In genomic region chr7:7867835-7868234, GRCh38 we compare ENCODE assay signal across 15 cellular contexts.
DNase-seq lines count a peak whose midpoint lies in the region; ATAC-seq and TF ChIP-seq lines count a peak whose summit lies in the region.
"Had no signal": no experiment of that assay in that cellular context is flagged by ENCODE, and none has a peak within 500 bp of the region (broad histone marks: within the 10 kb centered on the region; RNA-seq: fewer than 3 reads in every experiment).

No MANE protein-coding gene starts in this region.

- peaks cover 14% of the 10 kb centered on the region for H3K4me1 ChIP-seq in testis
- H3K4me1 ChIP-seq: right lobe of liver had no signal

- no peaks in the 10 kb centered on the region for H3K4me1 Mint-ChIP-seq in stimulated activated memory B cell treated with anti-CD40 and anti-IgM and Interleukin-4, amounts not matched to agents 10 μg/mL and 1 μg/mL and 100 μg/mL, for 72 hours
- H3K4me1 Mint-ChIP-seq: neural progenitor cell had no signal

- H3K27ac Mint-ChIP-seq in stimulated activated memory B cell treated with anti-CD40 and anti-IgM and Interleukin-4, amounts not matched to agents 10 μg/mL and 1 μg/mL and 100 μg/mL, for 72 hours = no peak overlapping the region
- H3K27ac Mint-ChIP-seq: neural progenitor cell had no signal

- no peaks in the 10 kb centered on the region for H3K9me3 Mint-ChIP-seq in stimulated activated memory B cell treated with anti-CD40 and anti-IgM and Interleukin-4, amounts not matched to agents 10 μg/mL and 1 μg/mL and 100 μg/mL, for 72 hours
- H3K9me3 Mint-ChIP-seq: neural progenitor cell had no signal

- H3K4me3 Mint-ChIP-seq in stimulated activated memory B cell treated with anti-CD40 and anti-IgM and Interleukin-4, amounts not matched to agents 10 μg/mL and 1 μg/mL and 100 μg/mL, for 72 hours = no peak overlapping the region
- H3K4me3 Mint-ChIP-seq: neural progenitor cell had no signal

- H3K36me3 Mint-ChIP-seq in stimulated activated memory B cell treated with anti-CD40 and anti-IgM and Interleukin-4, amounts not matched to agents 10 μg/mL and 1 μg/mL and 100 μg/mL, for 72 hours = no peaks in the 10 kb centered on the region
- H3K36me3 Mint-ChIP-seq: neural progenitor cell had no signal

- H3K36me3 ChIP-seq in testis (ENCODE audit: low read depth, missing control alignments) = no peaks in the 10 kb centered on the region
- H3K36me3 ChIP-seq: neural progenitor cell, right lobe of liver had no signal

- ATAC-seq in left ventricle myocardium superior = peak; percentile 36
- peak; percentile 65 for ATAC-seq in stimulated activated memory B cell treated with anti-CD40 and anti-IgM and Interleukin-4, amounts not matched to agents 10 μg/mL and 1 μg/mL and 100 μg/mL, for 72 hours
- ATAC-seq: stimulated activated naive CD8-positive, alpha-beta T cell treated with anti-CD3 and anti-CD28 coated beads, Interleukin-15, Interleukin-2, amounts not matched to agents 100 U/mL and 50 U/mL, for 24 hours had no signal

- peak; percentile 42 for DNase-seq in DMS53 (lab: John Stamatoyannopoulos, UW)
- DNase-seq in DMS53 treated with DMSO at 0.1 percent for 48 hours (lab: John Stamatoyannopoulos, UW; ENCODE audit: unreplicated experiment) = no peak
- DNase-seq in NB4 (ENCODE audit: low read depth) = peak; percentile 40
- no peak for DNase-seq in left ventricle myocardium superior
- DNase-seq in stimulated activated CD4-positive, alpha-beta T cell treated with anti-CD3 and anti-CD28 coated beads, Interleukin-15, amount 100 ng/mL, for 24 hours = no peak
- DNase-seq in testis = no peak
- no peak for DNase-seq in NCI-H446 (lab: John Stamatoyannopoulos, UW)
- DNase-seq: 8988T; amniotic stem cell; NCI-H1417 treated with DMSO at 0.1 percent for 48 hours; NCI-H526 treated with DMSO at 0.1 percent for 48 hours; right lobe of liver; stimulated activated naive CD8-positive, alpha-beta T cell treated with anti-CD3 and anti-CD28 coated beads, Interleukin-15, Interleukin-2, amounts not matched to agents 100 U/mL and 50 U/mL, for 24 hours had no signal

- no peak for TF ChIP-seq POLR2A in NB4 (IDR thresholded peaks at IDR 0.05; ENCODE audit: extremely low read depth, insufficient read length)
- TF ChIP-seq POLR2A in testis (IDR thresholded peaks at IDR 0.05) = no peak

- H3K27me3 Mint-ChIP-seq in stimulated activated memory B cell treated with anti-CD40 and anti-IgM and Interleukin-4, amounts not matched to agents 10 μg/mL and 1 μg/mL and 100 μg/mL, for 72 hours = no peaks in the 10 kb centered on the region

- intact Hi-C loops in left ventricle myocardium superior (cut with micrococcal nuclease) (no loop called here), testis (cut with DNase I; ENCODE audit: low total_unique reads) (no loop called here)

- WGBS in testis, 2 donors = 71 to 75% methylated on average over 4 of the region's 4 CpGs

- no peak overlapping the region for H3K27ac ChIP-seq in testis
- H3K27ac ChIP-seq: neural progenitor cell, right lobe of liver had no signal

- no peak overlapping the region for H3K4me3 ChIP-seq in NB4 (ENCODE audit: low read depth, low read length)
- H3K4me3 ChIP-seq in testis = no peak overlapping the region
- H3K4me3 ChIP-seq: neural progenitor cell, right lobe of liver had no signal

- H3K27me3 ChIP-seq in testis = no peaks in the 10 kb centered on the region
- H3K27me3 ChIP-seq: neural progenitor cell, right lobe of liver had no signal

- TF ChIP-seq CTCF in NB4 (IDR thresholded peaks at IDR 0.05; ENCODE audit: low read depth, low read length) (no peak), testis (IDR thresholded peaks at IDR 0.05) (no peak)

- H3K9me3 ChIP-seq in testis = no peaks in the 10 kb centered on the region
- H3K9me3 ChIP-seq: right lobe of liver had no signal

Comparison
In these comparisons a context has a peak if more than half of its experiments do, and no peak if none do; other contexts are left out.
1. DNase-seq: peak in DMS53 (single experiment) and NB4 (single experiment); none in DMS53 treated with DMSO at 0.1 percent for 48 hours (single experiment), left ventricle myocardium superior (single experiment), stimulated activated CD4-positive, alpha-beta T cell treated with anti-CD3 and anti-CD28 coated beads, Interleukin-15, amount 100 ng/mL, for 24 hours (single experiment), testis (single experiment) and NCI-H446 (0 of 2).